ENCODE assay signal across 28 cellular contexts in genomic region chr12:98738002-98738401, GRCh38.
A peak's percentile ranks its signal among the peaks of the same experiment; 100 is the strongest.
DNase-seq lines count a peak whose midpoint lies in the region; ATAC-seq, FAIRE-seq and TF ChIP-seq lines count a peak whose summit lies in the region.
"Had no signal": no experiment of that assay in that cellular context is flagged by ENCODE, and none has a peak within 500 bp of the region (broad histone marks: within the 10 kb centered on the region; RNA-seq: fewer than 3 reads in every experiment).

No MANE protein-coding gene starts in this region.

- H3K4me2 ChIP-seq in IMR-90 (ENCODE audit: low read depth, low read length) (no peak overlapping the region), endothelial cell of umbilical vein (ENCODE audit: insufficient read depth, low read length) (no peak overlapping the region)

- TF ChIP-seq RAD21 in IMR-90 (IDR thresholded peaks at IDR 0.05; ENCODE audit: low read length) = no peak

- no peak for ATAC-seq in IMR-90 (ENCODE audit: low read depth)
- no peak for ATAC-seq in HG03175 (IDR thresholded peaks at IDR 0.05; ENCODE audit: unreplicated experiment)
- no peak for ATAC-seq in stimulated activated naive CD8-positive, alpha-beta T cell treated with anti-CD3 and anti-CD28 coated beads, Interleukin-15, amount 100 ng/mL, for 72 hours

- H3K27ac ChIP-seq in IMR-90 (ENCODE audit: insufficient read depth, low read length) = no peak overlapping the region
- H3K27ac ChIP-seq in endothelial cell of umbilical vein (ENCODE audit: insufficient read depth, low read depth, low read length) = no peak overlapping the region
- H3K27ac ChIP-seq: C4-2B, SK-N-MC had no signal

- no peak overlapping the region for H4K5ac ChIP-seq in IMR-90 (ENCODE audit: low read depth, low read length)

- no peak overlapping the region for H4K8ac ChIP-seq in IMR-90 (ENCODE audit: low read depth in 2 of 2, low read length in 2 of 2)

- FAIRE-seq in endothelial cell of umbilical vein (lab: Jason Lieb, UNC) = peak; percentile 82
- FAIRE-seq: GM12891, H54, HepG2, K562, RCC 7860 had no signal

- H3K56ac ChIP-seq in IMR-90 (ENCODE audit: extremely low read depth, insufficient read depth, low read length) = no peak overlapping the region

- H2AK5ac ChIP-seq in IMR-90 (ENCODE audit: low read depth, low read length) = no peak overlapping the region

- POLR2A ChIA-PET in IMR-90 (lab: Charles Lee; ENCODE audit: unreplicated experiment) = no interaction called here
- POLR2A ChIA-PET in endothelial cell of umbilical vein (lab: Charles Lee) = no interaction called here

- no peak overlapping the region for H3K14ac ChIP-seq in IMR-90 (replicated peaks; ENCODE audit: low read depth, low read length)

- WGBS in IMR-90 (ENCODE audit: extremely low coverage in 2 of 2, insufficient read length in 1 of 2), 2 experiments = no CpG with 5 or more reads among the region's 3 CpGs

- no peak overlapping the region for H2BK120ac ChIP-seq in IMR-90 (ENCODE audit: low read depth, low read length)

- H3K4me1 ChIP-seq in IMR-90 (ENCODE audit: control insufficient read depth, insufficient read depth, low read length) (peaks cover 13% of the 10 kb centered on the region; the same call in 1 of the 2 replicates), endothelial cell of umbilical vein (ENCODE audit: control insufficient read depth, extremely low read depth, insufficient read depth, low read length) (peaks cover 12% of the 10 kb centered on the region)

- BruUV-seq in IMR-90 (replicated peaks; lab: Mats Ljungman, UMichigan) = no TSS peak
- no TSS peak for BruUV-seq in endothelial cell of umbilical vein (replicated peaks; lab: Mats Ljungman, UMichigan)

- no peak for TF ChIP-seq POLR2A in IMR-90 (IDR thresholded peaks at IDR 0.05; ENCODE audit: low read depth, low read length)
- no peak for TF ChIP-seq POLR2A in endothelial cell of umbilical vein (IDR thresholded peaks at IDR 0.05; ENCODE audit: low read depth, low read length)

- H2BK20ac ChIP-seq in IMR-90 (ENCODE audit: low read depth, low read length) = no peak overlapping the region

- CTCF ChIA-PET in IMR-90 (lab: Yijun Ruan, JAX) (no interaction called here), endothelial cell of umbilical vein (lab: Charles Lee) (no interaction called here)

- H3K27me3 ChIP-seq in IMR-90 (ENCODE audit: control insufficient read depth, insufficient read depth, low read length) = no peaks in the 10 kb centered on the region
- H3K27me3 ChIP-seq in endothelial cell of umbilical vein (ENCODE audit: control insufficient read depth in 2 of 2, insufficient read depth in 2 of 2, low read length in 2 of 2) = peaks cover 0 to 1% of the 10 kb centered on the region in 2 experiments

- no peaks in the 10 kb centered on the region for H3K27me3 Mint-ChIP-seq in activated T-helper 2 cell treated with anti-CD3 and anti-CD28 coated beads, Interferon-gamma antibody, Interleukin-2, Interleukin-4, amounts not matched to agents 10 μg/mL and 5 μg/mL and 100 μg/mL, durations not matched to agents 14 hours and 24 hours and 36 hours (ENCODE audit: low read depth)
- peaks cover 24% of the 10 kb centered on the region for H3K27me3 Mint-ChIP-seq in stimulated activated naive CD8-positive, alpha-beta T cell treated with anti-CD3 and anti-CD28 coated beads, Interleukin-15, amount 100 ng/mL, for 72 hours

- H3K4me1 Mint-ChIP-seq in activated T-helper 2 cell treated with anti-CD3 and anti-CD28 coated beads, Interferon-gamma antibody, Interleukin-2, Interleukin-4, amounts not matched to agents 10 μg/mL and 5 μg/mL and 100 μg/mL, durations not matched to agents 14 hours and 24 hours and 36 hours (ENCODE audit: low read depth) = peaks cover 63% of the 10 kb centered on the region
- peaks cover 21% of the 10 kb centered on the region for H3K4me1 Mint-ChIP-seq in stimulated activated naive CD8-positive, alpha-beta T cell treated with anti-CD3 and anti-CD28 coated beads, Interleukin-15, amount 100 ng/mL, for 72 hours
- H3K4me1 Mint-ChIP-seq: B cell had no signal

- peak overlapping the region; percentile 50 for H3K27ac Mint-ChIP-seq in activated T-helper 2 cell treated with anti-CD3 and anti-CD28 coated beads, Interferon-gamma antibody, Interleukin-2, Interleukin-4, amounts not matched to agents 10 μg/mL and 5 μg/mL and 100 μg/mL, durations not matched to agents 14 hours and 24 hours and 36 hours
- no peak overlapping the region for H3K27ac Mint-ChIP-seq in stimulated activated naive CD8-positive, alpha-beta T cell treated with anti-CD3 and anti-CD28 coated beads, Interleukin-15, amount 100 ng/mL, for 72 hours
- H3K27ac Mint-ChIP-seq: B cell had no signal

- no peaks in the 10 kb centered on the region for H3K79me1 ChIP-seq in IMR-90 (ENCODE audit: low read depth in 1 of 2, low read length in 2 of 2)

- no peak overlapping the region for H2AFZ ChIP-seq in IMR-90 (replicated peaks; ENCODE audit: low read length, poor library complexity)
- no peak overlapping the region for H2AFZ ChIP-seq in endothelial cell of umbilical vein (ENCODE audit: low read depth, low read length)

- no peak overlapping the region for H3K23ac ChIP-seq in IMR-90 (ENCODE audit: low read depth, low read length)

- H2BK5ac ChIP-seq in IMR-90 (ENCODE audit: low read depth, low read length, poor library complexity, severe bottlenecking) = no peak overlapping the region

- no peak overlapping the region for H2AK9ac ChIP-seq in IMR-90 (replicated peaks; ENCODE audit: low read depth, low read length, poor library complexity)

- H3K18ac ChIP-seq in IMR-90 (ENCODE audit: low read depth, low read length) = no peak overlapping the region

- no peak overlapping the region for H3K4me3 Mint-ChIP-seq in activated T-helper 2 cell treated with anti-CD3 and anti-CD28 coated beads, Interferon-gamma antibody, Interleukin-2, Interleukin-4, amounts not matched to agents 10 μg/mL and 5 μg/mL and 100 μg/mL, durations not matched to agents 14 hours and 24 hours and 36 hours (ENCODE audit: low read depth)
- H3K4me3 Mint-ChIP-seq in stimulated activated naive CD8-positive, alpha-beta T cell treated with anti-CD3 and anti-CD28 coated beads, Interleukin-15, amount 100 ng/mL, for 72 hours = no peak overlapping the region
- H3K4me3 Mint-ChIP-seq: B cell; CD8-positive, alpha-beta memory T cell had no signal

- H3K4me3 ChIP-seq in IMR-90 (ENCODE audit: insufficient read depth, low read depth, low read length) (no peak overlapping the region), endothelial cell of umbilical vein (replicated peaks in 1 of 3; ENCODE audit: insufficient read depth in 1 of 3, low read depth in 1 of 3, low read length in 3 of 3) (no peak overlapping the region)
- H3K4me3 ChIP-seq: K562, SK-N-MC had no signal

- in situ Hi-C loops in IMR-90 (cut with MboI; ENCODE audit: low sequenced_read_pairs) = no loop called here

- intact Hi-C loops in IMR-90 (cut with micrococcal nuclease) (no loop called here), endothelial cell of umbilical vein (cut with micrococcal nuclease) (no loop called here)
- intact Hi-C loops in activated T-helper 2 cell treated with anti-CD3 and anti-CD28 coated beads, Interferon-gamma antibody, Interleukin-2, Interleukin-4, amounts not matched to agents 10 μg/mL and 5 μg/mL and 100 μg/mL, durations not matched to agents 14 hours and 24 hours and 36 hours (cut with micrococcal nuclease) = no loop called here

- H4K20me1 ChIP-seq in IMR-90 (ENCODE audit: insufficient read depth, low read length) = no peaks in the 10 kb centered on the region
- H4K20me1 ChIP-seq in endothelial cell of umbilical vein (replicated peaks; ENCODE audit: control insufficient read depth, extremely low read depth, insufficient read depth, low read length) = no peaks in the 10 kb centered on the region

- peak; percentile 27 for DNase-seq in ELR (ENCODE audit: low read depth)
- peak; percentile 29 for DNase-seq in IMR-90
- no peak for DNase-seq in activated T-helper 2 cell treated with anti-CD3 and anti-CD28 coated beads, Interferon-gamma antibody, Interleukin-2, Interleukin-4, amounts not matched to agents 10 μg/mL and 5 μg/mL and 100 μg/mL, durations not matched to agents 14 hours and 24 hours and 36 hours (ENCODE audit: low spot score)
- DNase-seq in endothelial cell of umbilical vein (ENCODE audit: low read depth, low spot score) = peak; percentile 73
- no peak for DNase-seq in NCI-H524 (lab: John Stamatoyannopoulos, UW)
- no peak for DNase-seq in stimulated activated naive CD8-positive, alpha-beta T cell treated with anti-CD3 and anti-CD28 coated beads, Interleukin-15, amount 100 ng/mL, for 72 hours
- DNase-seq: CD8-positive, alpha-beta memory T cell; DMS 273 treated with DMSO at 0.1 percent for 48 hours; EL; GF-D8; Kasumi-1; MV-4-11; NCI-H1105 treated with DMSO at 0.1 percent for 48 hours; NCI-H146; NCI-H1930; NCI-H2107; NCI-H524 treated with DMSO at 0.1 percent for 48 hours; NCI-H774; SIG-M5 had no signal

- H4K91ac ChIP-seq in IMR-90 (ENCODE audit: insufficient read depth, low read depth, low read length) = no peak overlapping the region

- no peaks in the 10 kb centered on the region for H3K79me2 ChIP-seq in endothelial cell of umbilical vein (ENCODE audit: control insufficient read depth, insufficient read depth, low read length)

- no peaks in the 10 kb centered on the region for H3K9me3 Mint-ChIP-seq in activated T-helper 2 cell treated with anti-CD3 and anti-CD28 coated beads, Interferon-gamma antibody, Interleukin-2, Interleukin-4, amounts not matched to agents 10 μg/mL and 5 μg/mL and 100 μg/mL, durations not matched to agents 14 hours and 24 hours and 36 hours
- H3K9me3 Mint-ChIP-seq in stimulated activated naive CD8-positive, alpha-beta T cell treated with anti-CD3 and anti-CD28 coated beads, Interleukin-15, amount 100 ng/mL, for 72 hours = peaks cover 0 to 5% of the 10 kb centered on the region in 2 donors
- H3K9me3 Mint-ChIP-seq: CD8-positive, alpha-beta memory T cell had no signal

- TF ChIP-seq CTCF in IMR-90 (conservative IDR thresholded peaks at IDR 0.05; ENCODE audit: low read depth, low read length) = no peak
- no peak for TF ChIP-seq CTCF in endothelial cell of umbilical vein (IDR thresholded peaks at IDR 0.05; ENCODE audit: extremely low read depth in 1 of 2, insufficient read depth in 1 of 2, low read depth in 1 of 2, low read length in 2 of 2)

- no peak overlapping the region for H3K4ac ChIP-seq in IMR-90 (ENCODE audit: low read depth, low read length)

- H2BK15ac ChIP-seq in IMR-90 (ENCODE audit: low read depth, low read length) = no peak overlapping the region

- H3K9ac ChIP-seq in IMR-90 (ENCODE audit: low read depth, low read length) (no peak overlapping the region), endothelial cell of umbilical vein (replicated peaks; ENCODE audit: extremely low read depth, insufficient read depth, low read length) (no peak overlapping the region)

- H3K36me3 ChIP-seq in IMR-90 (ENCODE audit: control insufficient read depth, insufficient read depth, low read length) = peaks cover 6% of the 10 kb centered on the region
- H3K36me3 ChIP-seq in endothelial cell of umbilical vein (ENCODE audit: control insufficient read depth in 2 of 2, extremely low read depth in 1 of 2, insufficient read depth in 2 of 2, low read length in 2 of 2) = no peaks in the 10 kb centered on the region

- H3K9me1 ChIP-seq in IMR-90 (ENCODE audit: insufficient read depth, low read length) (peaks cover 9% of the 10 kb centered on the region), endothelial cell of umbilical vein (replicated peaks; ENCODE audit: control insufficient read depth, extremely low read depth, insufficient read depth, low read length) (no peaks in the 10 kb centered on the region)

- no peaks in the 10 kb centered on the region for H3K9me3 ChIP-seq in IMR-90 (ENCODE audit: control insufficient read depth, insufficient read depth, low read length)
- no peaks in the 10 kb centered on the region for H3K9me3 ChIP-seq in endothelial cell of umbilical vein (replicated peaks; ENCODE audit: control insufficient read depth, insufficient read depth, low read length)

- peaks cover 19% of the 10 kb centered on the region for H3K36me3 Mint-ChIP-seq in activated T-helper 2 cell treated with anti-CD3 and anti-CD28 coated beads, Interferon-gamma antibody, Interleukin-2, Interleukin-4, amounts not matched to agents 10 μg/mL and 5 μg/mL and 100 μg/mL, durations not matched to agents 14 hours and 24 hours and 36 hours (ENCODE audit: low read depth)

- dilution Hi-C loops in IMR-90 (cut with HindIII; ENCODE audit: low sequenced_read_pairs, unreplicated experiment) (no loop called here), endothelial cell of umbilical vein (cut with MboI; ENCODE audit: extremely low pct_ligation_motif_present, low sequenced_read_pairs) (no loop called here)

Comparison
In these comparisons a context has a peak if more than half of its experiments do, and no peak if none do; other contexts are left out.
1. DNase-seq: peak in ELR (single experiment), IMR-90 (single experiment) and endothelial cell of umbilical vein (single experiment); none in activated T-helper 2 cell treated with anti-CD3 and anti-CD28 coated beads, Interferon-gamma antibody, Interleukin-2, Interleukin-4, amounts not matched to agents 10 μg/mL and 5 μg/mL and 100 μg/mL, durations not matched to agents 14 hours and 24 hours and 36 hours (single experiment), NCI-H524 (0 of 2) and stimulated activated naive CD8-positive, alpha-beta T cell treated with anti-CD3 and anti-CD28 coated beads, Interleukin-15, amount 100 ng/mL, for 72 hours (0 of 2).